In the genomic region with DNA sequence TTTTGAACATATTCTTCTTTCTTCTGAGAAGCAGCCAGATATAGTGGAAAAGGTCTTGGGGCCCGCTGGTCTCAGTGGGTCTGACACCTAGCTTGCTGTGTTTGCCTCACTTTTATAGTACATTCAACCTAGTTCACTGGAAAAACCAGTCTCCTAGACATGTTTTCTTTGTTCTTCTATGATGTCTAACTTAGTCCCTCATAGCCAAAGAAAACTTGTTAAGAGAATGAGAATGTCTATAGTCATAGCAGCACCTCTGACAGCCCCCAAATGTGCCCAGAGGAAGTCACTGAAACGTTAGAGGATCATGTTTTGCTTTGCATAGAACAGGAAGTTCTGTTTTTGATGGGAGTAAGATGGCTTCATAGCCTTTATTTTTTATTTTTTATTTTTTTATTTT, we compare ENCODE assay signal across 29 cellular contexts. TPM values are rescaled to one million over a fixed set of nuclear protein-coding genes. Genes with fewer than 3 reads are reported as not detected.
DNase-seq lines count a peak whose midpoint lies in the region; ATAC-seq, FAIRE-seq and TF ChIP-seq lines count a peak whose summit lies in the region.
"Had no signal": no experiment of that assay in that cellular context is flagged by ENCODE, and none has a peak within 500 bp of the region (broad histone marks: within the 10 kb centered on the region; RNA-seq: fewer than 3 reads in every experiment).

No MANE protein-coding gene starts in this region.

- peaks cover 39% of the 10 kb centered on the region for H3K36me3 Mint-ChIP-seq in activated CD4-positive, alpha-beta T cell treated with anti-CD3 and anti-CD28 coated beads, Interleukin-2, amount 10 ng/mL, durations not matched to agents 7 days and 5 days (ENCODE audit: low read depth)
- no peaks in the 10 kb centered on the region for H3K36me3 Mint-ChIP-seq in activated naive CD8-positive, alpha-beta T cell treated with anti-CD3 and anti-CD28 coated beads, Interleukin-2, amount 50 U/mL, for 24 hours (ENCODE audit: low read depth)
- H3K36me3 Mint-ChIP-seq: stimulated activated memory B cell treated with anti-CD40 and anti-IgM and Interleukin-4, amounts not matched to agents 10 μg/mL and 1 μg/mL and 100 μg/mL, for 72 hours had no signal

- TF ChIP-seq POLR2A in GM12891 (IDR thresholded peaks at IDR 0.05; ENCODE audit: low read depth, low read length) = no peak

- FAIRE-seq in GM12891 (lab: Jason Lieb, UNC) = peak; percentile 26
- FAIRE-seq: A549, endometrium, HepG2 had no signal

- H3K9me2 ChIP-seq in OCI-LY7 (ENCODE audit: insufficient read depth, low read length) = no peaks in the 10 kb centered on the region

- POLR2A ChIA-PET in activated CD4-positive, alpha-beta T cell treated with anti-CD3 and anti-CD28 coated beads, Interleukin-2, amount 10 ng/mL, durations not matched to agents 7 days and 5 days (lab: Charles Lee) = no interaction called here
- POLR2A ChIA-PET in OCI-LY7 (lab: Charles Lee) = no interaction called here

- 0 out of 2 replicates have a peak overlapping the region, but pooled peaks have one; percentile 46 for H2AFZ ChIP-seq in OCI-LY7 (ENCODE audit: low read length)

- peaks cover 3% of the 10 kb centered on the region for H3K4me1 ChIP-seq in OCI-LY7 (ENCODE audit: insufficient read depth, low read length, poor library complexity, severe bottlenecking)
- H3K4me1 ChIP-seq: A549, vagina had no signal

- no peak overlapping the region for H3K4me3 ChIP-seq in OCI-LY7 (ENCODE audit: low read depth, low read length, poor library complexity, severe bottlenecking)
- H3K4me3 ChIP-seq: A549, cardiac muscle cell, ovary, smooth muscle cell, thoracic aorta, vagina had no signal

- CTCF ChIA-PET in activated CD4-positive, alpha-beta T cell treated with anti-CD3 and anti-CD28 coated beads, Interleukin-2, amount 10 ng/mL, durations not matched to agents 7 days and 5 days (lab: Charles Lee) = interaction anchor here (0.7 to 1.1 kb wide), 2 partner anchors 8 to 25 kb away, joined by 3 read pairs; no protein-coding TSS in a partner anchor
- CTCF ChIA-PET in OCI-LY7 (lab: Charles Lee; ENCODE audit: unreplicated experiment) = no interaction called here

- H3K27ac Mint-ChIP-seq in activated CD4-positive, alpha-beta T cell treated with anti-CD3 and anti-CD28 coated beads, Interleukin-2, amount 10 ng/mL, durations not matched to agents 7 days and 5 days = peak overlapping the region; percentile 55
- peak overlapping the region; percentile 29 for H3K27ac Mint-ChIP-seq in activated naive CD8-positive, alpha-beta T cell treated with anti-CD3 and anti-CD28 coated beads, Interleukin-2, amount 50 U/mL, for 24 hours
- H3K27ac Mint-ChIP-seq: activated B cell treated with CpG ODN at 0.5 μM for 24 hours; nephron; stimulated activated memory B cell treated with anti-CD40 and anti-IgM and Interleukin-4, amounts not matched to agents 10 μg/mL and 1 μg/mL and 100 μg/mL, for 72 hours had no signal

- H3K36me3 ChIP-seq in OCI-LY7 (ENCODE audit: insufficient read depth, low read length) = no peaks in the 10 kb centered on the region
- H3K36me3 ChIP-seq: cardiac muscle cell, ovary, thoracic aorta, vagina had no signal

- no peaks in the 10 kb centered on the region for H3K9me3 ChIP-seq in OCI-LY7 (ENCODE audit: low read length)
- H3K9me3 ChIP-seq: A549, ovary, thoracic aorta, vagina had no signal

- peak; percentile 70 for ATAC-seq in activated naive CD8-positive, alpha-beta T cell treated with anti-CD3 and anti-CD28 coated beads, Interleukin-2, amount 50 U/mL, for 24 hours
- ATAC-seq in HG03521 (IDR thresholded peaks at IDR 0.05; ENCODE audit: unreplicated experiment) = no peak
- ATAC-seq: A549; HepG2; stimulated activated memory B cell treated with anti-CD40 and anti-IgM and Interleukin-4, amounts not matched to agents 10 μg/mL and 1 μg/mL and 100 μg/mL, for 72 hours had no signal

- no peak overlapping the region for H3K4me3 Mint-ChIP-seq in activated CD4-positive, alpha-beta T cell treated with anti-CD3 and anti-CD28 coated beads, Interleukin-2, amount 10 ng/mL, durations not matched to agents 7 days and 5 days
- no peak overlapping the region for H3K4me3 Mint-ChIP-seq in activated naive CD8-positive, alpha-beta T cell treated with anti-CD3 and anti-CD28 coated beads, Interleukin-2, amount 50 U/mL, for 24 hours
- H3K4me3 Mint-ChIP-seq: activated B cell treated with CpG ODN at 0.5 μM for 24 hours; nephron; stimulated activated memory B cell treated with anti-CD40 and anti-IgM and Interleukin-4, amounts not matched to agents 10 μg/mL and 1 μg/mL and 100 μg/mL, for 72 hours had no signal

- no peak overlapping the region for H3K4me2 ChIP-seq in OCI-LY7 (ENCODE audit: low read length)
- H3K4me2 ChIP-seq: A549, smooth muscle cell had no signal

- no peaks in the 10 kb centered on the region for H4K20me1 ChIP-seq in OCI-LY7 (ENCODE audit: insufficient read depth, low read length)

- H3K4me1 Mint-ChIP-seq in activated CD4-positive, alpha-beta T cell treated with anti-CD3 and anti-CD28 coated beads, Interleukin-2, amount 10 ng/mL, durations not matched to agents 7 days and 5 days = peaks cover 22% of the 10 kb centered on the region
- H3K4me1 Mint-ChIP-seq in activated naive CD8-positive, alpha-beta T cell treated with anti-CD3 and anti-CD28 coated beads, Interleukin-2, amount 50 U/mL, for 24 hours = peaks cover 16% of the 10 kb centered on the region
- H3K4me1 Mint-ChIP-seq: activated B cell treated with CpG ODN at 0.5 μM for 24 hours; nephron; stimulated activated memory B cell treated with anti-CD40 and anti-IgM and Interleukin-4, amounts not matched to agents 10 μg/mL and 1 μg/mL and 100 μg/mL, for 72 hours had no signal

- intact Hi-C loops in OCI-LY7 (cut with micrococcal nuclease; ENCODE audit: unreplicated experiment) = no loop called here

- no peak for DNase-seq in activated CD4-positive, alpha-beta T cell treated with anti-CD3 and anti-CD28 coated beads, Interleukin-2, amount 10 ng/mL, durations not matched to agents 7 days and 5 days
- DNase-seq in activated CD4-positive, alpha-beta T cell treated with anti-CD3 and anti-CD28 coated beads, Interleukin-2, amount 50 U/mL, for 1 hour = no peak
- DNase-seq in GM12891 (ENCODE audit: insufficient read length, low spot score) (no peak), OCI-LY7 (ENCODE audit: low spot score) (peak; percentile 6), NOMO-1 (lab: John Stamatoyannopoulos, UW; ENCODE audit: unreplicated experiment in 2 of 2) (no peak), NCI-H2227 treated with DMSO at 0.1 percent for 48 hours (lab: John Stamatoyannopoulos, UW) (no peak)
- no peak for DNase-seq in activated naive CD8-positive, alpha-beta T cell treated with anti-CD3 and anti-CD28 coated beads, Interleukin-2, amount 50 U/mL, for 24 hours
- DNase-seq: activated B cell treated with CpG ODN at 0.5 μM for 24 hours, dermis blood vessel endothelial cell, DMS53, HCEC 1CT, islet precursor cell, midbrain, NCI-H2029 treated with DMSO at 0.1 percent for 48 hours, NCI-H345, NCI-H82, ovary, retina, T-helper 9 cell had no signal

- H3K27ac ChIP-seq in OCI-LY7 (ENCODE audit: low read depth, low read length, poor library complexity, severe bottlenecking) = no peak overlapping the region
- H3K27ac ChIP-seq: A549, cardiac muscle cell, ovary, thoracic aorta, vagina had no signal

- H3K79me2 ChIP-seq in OCI-LY7 (ENCODE audit: insufficient read depth, low read depth, low read length) = no peaks in the 10 kb centered on the region

- no peaks in the 10 kb centered on the region for H3K27me3 Mint-ChIP-seq in activated CD4-positive, alpha-beta T cell treated with anti-CD3 and anti-CD28 coated beads, Interleukin-2, amount 10 ng/mL, durations not matched to agents 7 days and 5 days
- no peaks in the 10 kb centered on the region for H3K27me3 Mint-ChIP-seq in activated naive CD8-positive, alpha-beta T cell treated with anti-CD3 and anti-CD28 coated beads, Interleukin-2, amount 50 U/mL, for 24 hours
- H3K27me3 Mint-ChIP-seq: activated B cell treated with CpG ODN at 0.5 μM for 24 hours had no signal

- no TSS peak for BruUV-seq in OCI-LY7 (replicated peaks; lab: Mats Ljungman, UMichigan)

- TF ChIP-seq CTCF in OCI-LY7 (conservative IDR thresholded peaks at IDR 0.05; ENCODE audit: low read length) = no peak

- no peaks in the 10 kb centered on the region for H3K9me3 Mint-ChIP-seq in activated CD4-positive, alpha-beta T cell treated with anti-CD3 and anti-CD28 coated beads, Interleukin-2, amount 10 ng/mL, durations not matched to agents 7 days and 5 days
- no peaks in the 10 kb centered on the region for H3K9me3 Mint-ChIP-seq in activated naive CD8-positive, alpha-beta T cell treated with anti-CD3 and anti-CD28 coated beads, Interleukin-2, amount 50 U/mL, for 24 hours
- H3K9me3 Mint-ChIP-seq: activated B cell treated with CpG ODN at 0.5 μM for 24 hours; stimulated activated memory B cell treated with anti-CD40 and anti-IgM and Interleukin-4, amounts not matched to agents 10 μg/mL and 1 μg/mL and 100 μg/mL, for 72 hours had no signal

TF ChIP-seq in GM12891, 5 proteins besides CTCF, POLR2A, EP300 and RAD21:
- TF ChIP-seq TAF1 (IDR thresholded peaks at IDR 0.05; ENCODE audit: low read depth, low read length) (no peak), POU2F2 (IDR thresholded peaks at IDR 0.05; ENCODE audit: low read depth, low read length) (no peak), SPI1 (IDR thresholded peaks at IDR 0.05; ENCODE audit: low read depth, low read length) (peak; percentile 31; the same call in 1 of the 2 replicates)

RNA-seq across cellular contexts. Expression of gene TNFRSF11A, which starts 40.3 kb away (rescaled TPM):
- 1 to 10 TPM; 8.6 to 9.1 TPM for total RNA-seq in activated CD4-positive, alpha-beta T cell treated with anti-CD3 and anti-CD28 coated beads, Interleukin-2, amount 10 ng/mL, durations not matched to agents 7 days and 5 days
- polyA plus RNA-seq in GM12891 (2012; ENCODE audit: low read depth, missing spikeins) = 1.2 TPM
- not detected in 2 replicates for total RNA-seq in OCI-LY7 (2014; rRNA removed; shearing (Covaris generic))
- not detected in 2 replicates for total RNA-seq in OCI-LY7 (2022)
- polyA plus RNA-seq: smooth muscle cell had no signal

Comparison
In these comparisons a context has a peak if more than half of its experiments do, and no peak if none do; other contexts are left out.
1. RNA of gene TNFRSF11A, which starts 40.3 kb away (total RNA-seq): 8.6 to 9.1 TPM in activated CD4-positive, alpha-beta T cell treated with anti-CD3 and anti-CD28 coated beads, Interleukin-2, amount 10 ng/mL, durations not matched to agents 7 days and 5 days; not detected in OCI-LY7; every median in the first group is over 4 times any median in the second.